1 cellular context compared by ENCODE assay signal in genomic region chr7:144836545-144836842, GRCh38.
TF ChIP-seq lines count a peak whose summit lies in the region.

No MANE protein-coding gene starts in this region.

TF ChIP-seq in K562, 482 proteins besides CTCF, POLR2A, EP300 and RAD21 (continued from another document):
- no peak for TF ChIP-seq E2F6 (IDR thresholded peaks at IDR 0.05; ENCODE audit: borderline replicate concordance in 1 of 2, extremely low read depth in 1 of 2, insufficient read depth in 1 of 2, insufficient read length in 1 of 2, low read depth in 1 of 2, low read length in 1 of 2, poor library complexity in 1 of 2, severe bottlenecking in 1 of 2)
- TF ChIP-seq RBBP5 (IDR thresholded peaks at IDR 0.05; ENCODE audit: borderline replicate concordance, insufficient read depth, low read length, poor library complexity, severe bottlenecking): no peak
- TF ChIP-seq BRD4 (IDR thresholded peaks at IDR 0.05): peak; percentile 64; the same call in 1 of the 2 replicates
- TF ChIP-seq ZNF282 (CRISPR knock-in tag; IDR thresholded peaks at IDR 0.05): no peak
- no peak for TF ChIP-seq TAF7 (tag; IDR thresholded peaks at IDR 0.05)
- no peak for TF ChIP-seq ZNF79 (CRISPR knock-in tag; IDR thresholded peaks at IDR 0.05; ENCODE audit: low read depth)
- no peak for TF ChIP-seq PTBP1 (IDR thresholded peaks at IDR 0.05; ENCODE audit: low read depth, low read length)
- TF ChIP-seq CSDE1 (IDR thresholded peaks at IDR 0.05): no peak
- no peak for TF ChIP-seq ZNF584 (CRISPR knock-in tag; IDR thresholded peaks at IDR 0.05; ENCODE audit: low read depth)
- TF ChIP-seq ZFP36 (IDR thresholded peaks at IDR 0.05; ENCODE audit: low read depth, low read length, partially characterized antibody): no peak
- TF ChIP-seq TFAM (CRISPR knock-in tag; conservative IDR thresholded peaks at IDR 0.05): no peak
- TF ChIP-seq ZNF280B (CRISPR knock-in tag; IDR thresholded peaks at IDR 0.05): no peak
- TF ChIP-seq CBFA2T3 (IDR thresholded peaks at IDR 0.05): no peak
- 0 out of 2 replicates have a peak, but pooled peaks have one; percentile 7 for TF ChIP-seq ZC3H8 (IDR thresholded peaks at IDR 0.05)
- TF ChIP-seq DLX4 (CRISPR knock-in tag; IDR thresholded peaks at IDR 0.05): no peak
- no peak for TF ChIP-seq NCOA2 (IDR thresholded peaks at IDR 0.05; ENCODE audit: partially characterized antibody in 2 of 2)
- no peak for TF ChIP-seq ZHX1 (conservative IDR thresholded peaks at IDR 0.05; ENCODE audit: low read length)
- no peak for TF ChIP-seq NELFE (IDR thresholded peaks at IDR 0.05; ENCODE audit: insufficient read depth, insufficient read length)
- no peak for TF ChIP-seq ATF7 (IDR thresholded peaks at IDR 0.05)
- TF ChIP-seq TCF15 (CRISPR knock-in tag; IDR thresholded peaks at IDR 0.05): no peak
- TF ChIP-seq NCOA1 (IDR thresholded peaks at IDR 0.05; ENCODE audit: low read depth): no peak
- no peak for TF ChIP-seq ATF2 (CRISPR knock-in tag; IDR thresholded peaks at IDR 0.05)
- TF ChIP-seq REST (CRISPR knock-in tag; IDR thresholded peaks at IDR 0.05; ENCODE audit: low read depth): no peak
TF ChIP-seq in K562: peak in this region for 14.
